Comparison of ENCODE assay signal across 12 cellular contexts in genomic region chr17:1972429-1973160, GRCh38. TPM values are rescaled to one million over a fixed set of nuclear protein-coding genes. Genes with fewer than 3 reads are reported as not detected.
DNase-seq lines count a peak whose midpoint lies in the region; TF ChIP-seq lines count a peak whose summit lies in the region.
"Had no signal": no experiment of that assay in that cellular context is flagged by ENCODE, and none has a peak within 500 bp of the region (broad histone marks: within the 10 kb centered on the region; RNA-seq: fewer than 3 reads in every experiment).

No MANE protein-coding gene starts in this region.

- DNase-seq in stimulated activated CD4-positive, alpha-beta T cell treated with anti-CD3 and anti-CD28 coated beads, Interleukin-15, amount 100 ng/mL, for 24 hours, result peak; percentile 49
- DNase-seq in stimulated activated CD4-positive, alpha-beta T cell treated with anti-CD3 and anti-CD28 coated beads, Interleukin-4, amount 100 ng/mL, for 1 hour, result no peak
- peak; percentile 40 for DNase-seq in UCSD-AML1 (lab: John Stamatoyannopoulos, UW; ENCODE audit: unreplicated experiment)
- DNase-seq in left kidney (ENCODE audit: low read depth, low spot score), result peak; percentile 87
- no peak for DNase-seq in type B pancreatic cell (ENCODE audit: extremely low spot score, unreplicated experiment)
- no peak for DNase-seq in NK-92 treated with Interleukin-12 subunit alpha and Interleukin-12 subunit beta, amount 100 ng/mL, for 24 hours (lab: John Stamatoyannopoulos, UW)
- no peak for DNase-seq in OCI-M2 (lab: John Stamatoyannopoulos, UW; ENCODE audit: unreplicated experiment)
- DNase-seq in DMS79 (lab: John Stamatoyannopoulos, UW), result no peak
- DNase-seq: CD4-positive, alpha-beta T cell; GDM1; GOT3 had no signal

- peaks cover 8% of the 10 kb centered on the region for H3K27me3 Mint-ChIP-seq in type B pancreatic cell

- H3K4me1 Mint-ChIP-seq in type B pancreatic cell (ENCODE audit: unreplicated experiment), result peaks cover 32% of the 10 kb centered on the region

- H3K27ac Mint-ChIP-seq in type B pancreatic cell, result no peak overlapping the region
- H3K27ac Mint-ChIP-seq: CD4-positive, alpha-beta T cell had no signal

- no peaks in the 10 kb centered on the region for H3K9me3 Mint-ChIP-seq in type B pancreatic cell
- H3K9me3 Mint-ChIP-seq: CD4-positive, alpha-beta T cell had no signal

- peak overlapping the region; percentile 54 for H3K4me3 Mint-ChIP-seq in type B pancreatic cell
- H3K4me3 Mint-ChIP-seq: CD4-positive, alpha-beta T cell had no signal

- no peaks in the 10 kb centered on the region for H3K36me3 Mint-ChIP-seq in type B pancreatic cell

- peak; percentile 40 for TF ChIP-seq CTCF in type B pancreatic cell (conservative IDR thresholded peaks at IDR 0.05)

RNA-seq across cellular contexts. Expression of gene RTN4RL1, which starts 52.5 kb away (rescaled TPM):
- 1.7 and 1.9 TPM in 2 replicates for total RNA-seq in type B pancreatic cell (ENCODE audit: low replicate concordance)
- total RNA-seq: HT-29 had no signal

RNA-seq across cellular contexts. Expression of gene DPH1, which starts 57.4 kb away (rescaled TPM):
- 41.5 and 57.1 TPM in 2 replicates for total RNA-seq in type B pancreatic cell (ENCODE audit: low replicate concordance)

Comparison
In these comparisons a context has a peak if more than half of its experiments do, and no peak if none do; other contexts are left out.
1. DNase-seq: peak in stimulated activated CD4-positive, alpha-beta T cell treated with anti-CD3 and anti-CD28 coated beads, Interleukin-15, amount 100 ng/mL, for 24 hours (single experiment), UCSD-AML1 (single experiment) and left kidney (single experiment); none in stimulated activated CD4-positive, alpha-beta T cell treated with anti-CD3 and anti-CD28 coated beads, Interleukin-4, amount 100 ng/mL, for 1 hour (single experiment), type B pancreatic cell (single experiment), NK-92 treated with Interleukin-12 subunit alpha and Interleukin-12 subunit beta, amount 100 ng/mL, for 24 hours (single experiment), OCI-M2 (single experiment) and DMS79 (single experiment).